In the genomic region with DNA sequence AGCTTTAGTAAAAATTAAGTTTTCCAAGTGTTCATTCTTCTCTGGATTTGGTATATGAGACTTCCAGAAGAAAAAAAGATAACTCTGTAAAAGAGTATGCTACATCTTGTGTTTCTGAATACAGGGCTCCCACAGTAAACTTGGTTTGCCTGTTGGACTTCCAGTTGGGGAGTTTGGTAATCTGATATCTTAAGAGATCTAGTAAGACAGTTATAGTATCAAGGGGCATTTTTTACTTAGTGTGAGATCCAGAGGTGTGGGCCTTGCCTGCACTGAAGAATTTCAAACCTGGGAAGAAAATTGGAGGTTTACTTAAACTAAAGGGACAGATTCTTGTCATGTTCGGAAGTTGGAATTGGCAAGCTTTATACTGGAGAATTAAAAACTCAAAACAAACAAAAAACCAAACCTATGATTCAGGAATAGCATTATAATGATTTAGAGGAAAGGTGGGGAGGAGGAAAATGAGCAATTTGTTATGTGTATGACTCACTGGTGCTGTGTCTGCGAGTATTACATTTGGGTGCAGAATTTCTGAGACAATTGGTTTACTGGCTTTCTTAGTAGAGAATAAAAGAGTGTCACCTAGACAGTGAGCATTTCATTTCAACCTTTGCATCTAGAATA, we compare ENCODE assay signal across 10 cellular contexts. TPM values are rescaled to one million over a fixed set of nuclear protein-coding genes. Genes with fewer than 3 reads are reported as not detected.
DNase-seq lines count a peak whose midpoint lies in the region; ATAC-seq, FAIRE-seq and TF ChIP-seq lines count a peak whose summit lies in the region.
"Had no signal": no experiment of that assay in that cellular context is flagged by ENCODE, and none has a peak within 500 bp of the region (broad histone marks: within the 10 kb centered on the region; RNA-seq: fewer than 3 reads in every experiment).

No MANE protein-coding gene starts in this region.

- H3K4me1 Mint-ChIP-seq in neural progenitor cell: peaks cover 62% of the 10 kb centered on the region

- intact Hi-C loops in kidney (cut with DNase I) (no loop called here), lower lobe of right lung (cut with DNase I) (no loop called here)

- H3K27me3 ChIP-seq in neural progenitor cell (no peaks in the 10 kb centered on the region), lower lobe of right lung (ENCODE audit: low read depth) (no peaks in the 10 kb centered on the region)

- H3K36me3 ChIP-seq in neural progenitor cell: no peaks in the 10 kb centered on the region
- H3K36me3 ChIP-seq in kidney (ENCODE audit: control insufficient read depth in 1 of 2, insufficient read depth in 2 of 2, low read length in 2 of 2): no peaks in the 10 kb centered on the region
- H3K36me3 ChIP-seq in lower lobe of right lung: no peaks in the 10 kb centered on the region

- H3F3A ChIP-seq in neural progenitor cell (ENCODE audit: low read depth): peaks cover 25% of the 10 kb centered on the region

- no peaks in the 10 kb centered on the region for H3K9me3 Mint-ChIP-seq in neural progenitor cell

- H3K27ac ChIP-seq in neural progenitor cell (no peak overlapping the region), kidney (ENCODE audit: low read depth in 2 of 2, low read length in 2 of 2) (peak overlapping the region in 1 of 2 donors; percentile 76), lower lobe of right lung (no peak overlapping the region), substantia nigra (ENCODE audit: low read depth, low read length, poor library complexity, severe bottlenecking) (no peak overlapping the region)

- no peak overlapping the region for H2AFZ ChIP-seq in neural progenitor cell (replicated peaks)

- no peak overlapping the region for H3K4me3 Mint-ChIP-seq in neural progenitor cell

- peaks cover 10% of the 10 kb centered on the region for H4K20me1 ChIP-seq in neural progenitor cell (ENCODE audit: low read depth)

- TF ChIP-seq CTCF in NB4 (IDR thresholded peaks at IDR 0.05; ENCODE audit: low read depth, low read length) (no peak), choroid plexus epithelial cell (conservative IDR thresholded peaks at IDR 0.05; ENCODE audit: low read depth, low read length) (no peak), neural progenitor cell (IDR thresholded peaks at IDR 0.05) (no peak), kidney (IDR thresholded peaks at IDR 0.05; ENCODE audit: borderline replicate concordance, extremely low read depth, insufficient read depth) (no peak), lower lobe of right lung (IDR thresholded peaks at IDR 0.05) (no peak)

- no peak overlapping the region for H3K4me3 ChIP-seq in NB4 (ENCODE audit: low read depth, low read length)
- no peak overlapping the region for H3K4me3 ChIP-seq in choroid plexus epithelial cell (ENCODE audit: low read depth, low read length)
- H3K4me3 ChIP-seq in neural progenitor cell: no peak overlapping the region
- no peak overlapping the region for H3K4me3 ChIP-seq in kidney (ENCODE audit: low read length in 2 of 2)
- no peak overlapping the region for H3K4me3 ChIP-seq in lower lobe of right lung

- H3K36me3 Mint-ChIP-seq in neural progenitor cell: peaks cover 11% of the 10 kb centered on the region

- H3K9ac ChIP-seq in neural progenitor cell: no peak overlapping the region
- no peak overlapping the region for H3K9ac ChIP-seq in kidney (ENCODE audit: low read length in 2 of 2)

- H3K79me2 ChIP-seq in neural progenitor cell (ENCODE audit: low read depth): peaks cover 88% of the 10 kb centered on the region

- DNase-seq in Daoy (ENCODE audit: low read depth) (peak; percentile 68), NB4 (ENCODE audit: low read depth) (peak; percentile 26), choroid plexus epithelial cell (ENCODE audit: low read depth) (peak; percentile 74), neural progenitor cell (ENCODE audit: low spot score) (no peak), kidney (no peak), lower lobe of right lung (no peak), substantia nigra (lab: John Stamatoyannopoulos, UW) (no peak), NCI-H2081 (lab: John Stamatoyannopoulos, UW) (no peak)
- DNase-seq: activated gamma-delta T cell, GF-D8 had no signal

- H3K4me2 ChIP-seq in neural progenitor cell: no peak overlapping the region

- peak overlapping the region; percentile 3 for H3K27ac Mint-ChIP-seq in neural progenitor cell

- FAIRE-seq in kidney (lab: Jason Lieb, UNC): no peak

- H3K9me3 ChIP-seq in neural progenitor cell (ENCODE audit: low read depth) (no peaks in the 10 kb centered on the region), kidney (ENCODE audit: control insufficient read depth in 1 of 2, low read length in 2 of 2) (no peaks in the 10 kb centered on the region), lower lobe of right lung (no peaks in the 10 kb centered on the region)

- no peaks in the 10 kb centered on the region for H3K27me3 Mint-ChIP-seq in neural progenitor cell (ENCODE audit: insufficient read depth, low read depth)

- H3K4me1 ChIP-seq in neural progenitor cell: peaks cover 50% of the 10 kb centered on the region
- H3K4me1 ChIP-seq in kidney (ENCODE audit: control insufficient read depth in 1 of 2, insufficient read depth in 1 of 2, low read depth in 1 of 2, low read length in 2 of 2): peaks cover 25 to 35% of the 10 kb centered on the region in 2 donors
- H3K4me1 ChIP-seq in lower lobe of right lung: peaks cover 75% of the 10 kb centered on the region

- no peak for ATAC-seq in lower lobe of right lung

- no peak for TF ChIP-seq POLR2A in NB4 (IDR thresholded peaks at IDR 0.05; ENCODE audit: extremely low read depth, insufficient read length)

RNA-seq across cellular contexts. Expression of gene ULK4, which starts 58.9 kb away (rescaled TPM):
- total RNA-seq in Daoy (2014; rRNA removed; shearing (Covaris generic)): 8.2 and 13.5 TPM in 2 replicates
- total RNA-seq in neural progenitor cell (ENCODE audit: low replicate concordance) (27.2 and 33.0 TPM in 2 replicates), kidney (20.5 TPM), lower lobe of right lung (11.4 TPM)
- 4.6 TPM for polyA plus RNA-seq in kidney (ENCODE audit: insufficient read depth, low read depth, low replicate concordance)

Comparison
In these comparisons a context has a peak if more than half of its experiments do, and no peak if none do; other contexts are left out.
1. DNase-seq: peak in Daoy (single experiment), NB4 (single experiment) and choroid plexus epithelial cell (single experiment); none in neural progenitor cell (single experiment), kidney (single experiment), lower lobe of right lung (single experiment), substantia nigra (0 of 49) and NCI-H2081 (0 of 2).